ENCODE assay signal across 19 cellular contexts in the genomic region with DNA sequence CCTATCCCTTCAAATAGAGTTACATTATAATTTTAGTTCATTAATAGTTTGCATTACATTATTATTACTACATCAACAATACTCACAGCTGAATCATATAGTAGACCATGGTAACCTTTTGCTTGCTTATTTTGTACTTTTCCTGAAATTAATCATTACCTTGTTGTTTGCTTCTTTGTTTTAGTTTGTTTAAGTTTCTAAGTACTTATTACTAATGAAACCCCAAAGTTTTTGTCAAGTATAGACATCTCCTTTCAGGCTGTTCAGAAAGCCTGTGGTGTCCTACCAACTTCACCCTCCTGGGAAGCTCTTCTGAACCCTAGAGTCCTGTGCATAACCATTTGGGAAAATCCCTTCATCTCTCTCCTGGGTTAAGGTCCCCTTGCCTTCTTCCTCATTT.
"Had no signal": no experiment of that assay in that cellular context is flagged by ENCODE, and none has a peak within 500 bp of the region (broad histone marks: within the 10 kb centered on the region; RNA-seq: fewer than 3 reads in every experiment).

No MANE protein-coding gene starts in this region.

- H3K4me1 Mint-ChIP-seq: activated CD4-positive, alpha-beta T cell treated with anti-CD3 and anti-CD28 coated beads for 36 hours had no signal

- H3K4me3 Mint-ChIP-seq: activated CD4-positive, alpha-beta T cell treated with anti-CD3 and anti-CD28 coated beads for 36 hours; activated CD8-positive, alpha-beta memory T cell treated with anti-CD3 and anti-CD28 coated beads, Interleukin-2, amount 10 ng/mL, durations not matched to agents 7 days and 5 days; activated naive CD4-positive, alpha-beta T cell treated with anti-CD3 and anti-CD28 coated beads for 36 hours; memory B cell; naive B cell had no signal

- H3K27ac ChIP-seq: body of pancreas, coronary artery, heart right ventricle, pancreas, right lobe of liver, thyroid gland had no signal

- H3K9me3 ChIP-seq: body of pancreas, heart right ventricle, mucosa of descending colon, pancreas, right lobe of liver, thyroid gland had no signal

- H3K9me3 Mint-ChIP-seq: activated naive CD4-positive, alpha-beta T cell treated with anti-CD3 and anti-CD28 coated beads for 36 hours; naive B cell had no signal

- H3K4me2 ChIP-seq: smooth muscle cell had no signal

- H3K4me3 ChIP-seq: body of pancreas, coronary artery, heart right ventricle, mucosa of descending colon, pancreas, right lobe of liver, smooth muscle cell, thyroid gland had no signal

- H3K27ac Mint-ChIP-seq: activated CD4-positive, alpha-beta T cell treated with anti-CD3 and anti-CD28 coated beads for 36 hours; activated CD8-positive, alpha-beta memory T cell treated with anti-CD3 and anti-CD28 coated beads, Interleukin-2, amount 10 ng/mL, durations not matched to agents 7 days and 5 days; activated naive CD4-positive, alpha-beta T cell treated with anti-CD3 and anti-CD28 coated beads for 36 hours; memory B cell had no signal

- DNase-seq: activated CD4-positive, alpha-beta T cell treated with anti-CD3 and anti-CD28 coated beads for 36 hours; activated CD4-positive, alpha-beta T cell treated with anti-CD3 and anti-CD28 coated beads, Interleukin-2, amount 50 U/mL, for 48 hours; activated CD8-positive, alpha-beta memory T cell treated with anti-CD3 and anti-CD28 coated beads, Interleukin-2, amount 10 ng/mL, durations not matched to agents 7 days and 5 days; activated naive CD4-positive, alpha-beta T cell treated with anti-CD3 and anti-CD28 coated beads for 36 hours; body of pancreas; central memory CD4-positive, alpha-beta T cell; heart right ventricle; left ventricle myocardium superior; mucosa of descending colon; naive B cell; pancreas; right lobe of liver; stimulated activated CD4-positive, alpha-beta T cell treated with anti-CD3 and anti-CD28 coated beads, Interleukin-4, amount 100 ng/mL, for 1 hour; SW 1271; thyroid gland had no signal

- H3K36me3 ChIP-seq: heart right ventricle, pancreas, right lobe of liver, thyroid gland had no signal

- H3K27me3 ChIP-seq: body of pancreas, pancreas, right lobe of liver, thyroid gland had no signal

- ATAC-seq: activated CD4-positive, alpha-beta T cell treated with anti-CD3 and anti-CD28 coated beads for 36 hours; activated CD8-positive, alpha-beta memory T cell treated with anti-CD3 and anti-CD28 coated beads, Interleukin-2, amount 10 ng/mL, durations not matched to agents 7 days and 5 days; body of pancreas; esophagus mucosa; left ventricle myocardium superior; mucosa of descending colon; pancreas had no signal

- H3K36me3 Mint-ChIP-seq: activated CD8-positive, alpha-beta memory T cell treated with anti-CD3 and anti-CD28 coated beads, Interleukin-2, amount 10 ng/mL, durations not matched to agents 7 days and 5 days; memory B cell; naive B cell had no signal

- H3K4me1 ChIP-seq: pancreas had no signal
